Comparison of ENCODE assay signal across 9 cellular contexts in genomic region chr19:48735031-48735615, GRCh38. TPM values are rescaled to one million over a fixed set of nuclear protein-coding genes. Genes with fewer than 3 reads are reported as not detected.
DNase-seq lines count a peak whose midpoint lies in the region; ATAC-seq and TF ChIP-seq lines count a peak whose summit lies in the region.
"Had no signal": no experiment of that assay in that cellular context is flagged by ENCODE, and none has a peak within 500 bp of the region (broad histone marks: within the 10 kb centered on the region; RNA-seq: fewer than 3 reads in every experiment).

No MANE protein-coding gene starts in this region.

- in situ Hi-C loops in GM13977 (cut with MboI; ENCODE audit: low pct_unique_long_range_greater_than_20kb, low sequenced_read_pairs, unreplicated experiment), result no loop called here

- peak overlapping the region; percentile 84 for H3K27ac ChIP-seq in WERI-Rb-1
- H3K27ac ChIP-seq in lower lobe of right lung, result no peak overlapping the region

- H3K27me3 ChIP-seq in WERI-Rb-1 (ENCODE audit: insufficient read depth, low read depth, severe bottlenecking), result peaks cover 2% of the 10 kb centered on the region
- peaks cover 13% of the 10 kb centered on the region for H3K27me3 ChIP-seq in lower lobe of right lung (ENCODE audit: low read depth)

- peak overlapping the region; percentile 48 for H3K4me3 ChIP-seq in WERI-Rb-1 (ENCODE audit: low read depth, low read length)
- peak overlapping the region; percentile 12 for H3K4me3 ChIP-seq in lower lobe of right lung

- intact Hi-C loops in lower lobe of right lung (cut with DNase I), result no loop called here

- H3K36me3 ChIP-seq in ES-I3 (ENCODE audit: insufficient read depth, low read length), result no peaks in the 10 kb centered on the region
- no peaks in the 10 kb centered on the region for H3K36me3 ChIP-seq in WERI-Rb-1
- peaks cover 6% of the 10 kb centered on the region for H3K36me3 ChIP-seq in lower lobe of right lung

- TF ChIP-seq CTCF in WERI-Rb-1 (IDR thresholded peaks at IDR 0.05; ENCODE audit: low read depth, low read length) (no peak), lower lobe of right lung (IDR thresholded peaks at IDR 0.05) (no peak), GM10266 (IDR thresholded peaks at IDR 0.05; ENCODE audit: control insufficient read depth, insufficient read depth, low read depth, missing control alignments) (no peak), GM13977 (IDR thresholded peaks at IDR 0.05; ENCODE audit: extremely low read depth, insufficient read depth, missing control alignments) (no peak)

- DNase-seq in WERI-Rb-1, result peak; percentile 87
- peak; percentile 57 for DNase-seq in lower lobe of right lung
- DNase-seq in GM10266 (ENCODE audit: extremely low spot score), result no peak
- no peak for DNase-seq in GM13977 (ENCODE audit: low spot score)
- DNase-seq in OCI-M2 (lab: John Stamatoyannopoulos, UW; ENCODE audit: unreplicated experiment), result no peak
- DNase-seq: anterior cingulate cortex, COR-L47, NCI-H524 treated with DMSO at 0.1 percent for 48 hours had no signal

- no peak for ATAC-seq in lower lobe of right lung

- H3K9me3 ChIP-seq in ES-I3 (ENCODE audit: control insufficient read depth, insufficient read depth, low read length) (no peaks in the 10 kb centered on the region), WERI-Rb-1 (ENCODE audit: severe bottlenecking) (no peaks in the 10 kb centered on the region), lower lobe of right lung (no peaks in the 10 kb centered on the region)

- peak overlapping the region; percentile 63 for H3K9ac ChIP-seq in ES-I3 (ENCODE audit: low read depth, low read length)

- H3K4me1 ChIP-seq in ES-I3 (ENCODE audit: insufficient read depth, low read length) (peaks cover 3% of the 10 kb centered on the region; the same call in 1 of the 2 replicates), lower lobe of right lung (peaks cover 17% of the 10 kb centered on the region)

RNA-seq across cellular contexts. Expression of gene RASIP1, which starts 5.3 kb away (rescaled TPM):
- total RNA-seq in lower lobe of right lung, result 33.4 TPM

RNA-seq across cellular contexts. Expression of gene IZUMO1, which starts 11.6 kb away (rescaled TPM):
- total RNA-seq in lower lobe of right lung, result 2.9 TPM

RNA-seq across cellular contexts. Expression of gene MAMSTR, which starts 15.6 kb away (rescaled TPM):
- total RNA-seq in lower lobe of right lung, result 1.5 TPM

RNA-seq across cellular contexts. Expression of gene FUT1, which starts 17.3 kb away (rescaled TPM):
- 13.2 TPM for total RNA-seq in lower lobe of right lung

RNA-seq across cellular contexts. Expression of gene FGF21, which starts 20.2 kb away (rescaled TPM):
- total RNA-seq in lower lobe of right lung, result not detected

Comparison
In these comparisons a context has a peak if more than half of its experiments do, and no peak if none do; other contexts are left out.
1. DNase-seq: peak in WERI-Rb-1 (single experiment) and lower lobe of right lung (single experiment); none in GM10266 (single experiment), GM13977 (single experiment) and OCI-M2 (single experiment).